ENCODE assay signal across 26 cellular contexts in genomic region chr5:159215886-159216285, GRCh38.
"Had no signal": no experiment of that assay in that cellular context is flagged by ENCODE, and none has a peak within 500 bp of the region (broad histone marks: within the 10 kb centered on the region; RNA-seq: fewer than 3 reads in every experiment).

No MANE protein-coding gene starts in this region.

- H3K36me3 Mint-ChIP-seq: activated naive CD8-positive, alpha-beta T cell; mesothelial cell of epicardium; naive thymus-derived CD4-positive, alpha-beta T cell; stimulated activated naive B cell treated with anti-CD40 and anti-IgM and Interleukin-4, amounts not matched to agents 10 μg/mL and 1 μg/mL and 100 μg/mL, for 72 hours had no signal

- H3K4me3 ChIP-seq: body of pancreas, coronary artery, dorsolateral prefrontal cortex, gastrocnemius medialis, psoas muscle, right atrium auricular region, stomach, thyroid gland had no signal

- H3K9me3 Mint-ChIP-seq: effector memory CD8-positive, alpha-beta T cell; mesothelial cell of epicardium; naive thymus-derived CD4-positive, alpha-beta T cell; stimulated activated naive B cell treated with anti-CD40 and anti-IgM and Interleukin-4, amounts not matched to agents 10 μg/mL and 1 μg/mL and 100 μg/mL, for 72 hours had no signal

- H3K27me3 Mint-ChIP-seq: activated CD8-positive, alpha-beta T cell treated with anti-CD3 and anti-CD28 coated beads for 36 hours; activated naive CD8-positive, alpha-beta T cell; effector memory CD8-positive, alpha-beta T cell; stimulated activated naive B cell treated with anti-CD40 and anti-IgM and Interleukin-4, amounts not matched to agents 10 μg/mL and 1 μg/mL and 100 μg/mL, for 72 hours had no signal

- H3K9me3 ChIP-seq: body of pancreas, gastrocnemius medialis, psoas muscle, right atrium auricular region, stomach, thyroid gland had no signal

- H3K4me3 Mint-ChIP-seq: activated CD8-positive, alpha-beta T cell treated with anti-CD3 and anti-CD28 coated beads for 36 hours; activated naive CD8-positive, alpha-beta T cell; effector memory CD8-positive, alpha-beta T cell; mesothelial cell of epicardium; stimulated activated naive B cell treated with anti-CD40 and anti-IgM and Interleukin-4, amounts not matched to agents 10 μg/mL and 1 μg/mL and 100 μg/mL, for 72 hours had no signal

- ATAC-seq: activated CD8-positive, alpha-beta T cell treated with anti-CD3 and anti-CD28 coated beads for 36 hours; body of pancreas; effector memory CD8-positive, alpha-beta T cell; gastrocnemius medialis; left ventricle myocardium superior; naive thymus-derived CD4-positive, alpha-beta T cell; psoas muscle; stimulated activated naive B cell treated with anti-CD40 and anti-IgM and Interleukin-4, amounts not matched to agents 10 μg/mL and 1 μg/mL and 100 μg/mL, for 72 hours had no signal

- DNase-seq: activated CD4-positive, alpha-beta T cell treated with anti-CD3 and anti-CD28 coated beads, Interleukin-2, amount 50 U/mL, for 1 hour; activated CD4-positive, CD25-positive, alpha-beta regulatory T cell treated with anti-CD3 and anti-CD28 coated beads, Interleukin-2, amount 50 U/mL, for 72 hours; activated CD8-positive, alpha-beta T cell treated with anti-CD3 and anti-CD28 coated beads for 36 hours; activated effector memory CD4-positive, alpha-beta T cell treated with Interleukin-2 at 50 U/mL for 16 hours; activated naive CD4-positive, alpha-beta T cell treated with Interleukin-2 at 50 U/mL for 16 hours; anterior cingulate cortex; body of pancreas; dorsolateral prefrontal cortex; effector memory CD8-positive, alpha-beta T cell; gastrocnemius medialis; glutamatergic neuron; left ventricle myocardium superior; naive thymus-derived CD4-positive, alpha-beta T cell; nucleus accumbens; psoas muscle; stimulated activated CD4-positive, alpha-beta T cell treated with anti-CD3 and anti-CD28 coated beads, Interleukin-15, amount 100 ng/mL, for 24 hours; stimulated activated CD4-positive, alpha-beta T cell treated with anti-CD3 and anti-CD28 coated beads, Interleukin-2, amount 100 ng/mL, for 24 hours; stimulated activated naive B cell treated with anti-CD40 and anti-IgM and Interleukin-4, amounts not matched to agents 10 μg/mL and 1 μg/mL and 100 μg/mL, for 72 hours; stomach; T-helper 2 cell; thyroid gland had no signal

- H3K4me1 ChIP-seq: body of pancreas, gastrocnemius medialis, parathyroid adenoma, psoas muscle, right atrium auricular region had no signal

- H3K27me3 ChIP-seq: body of pancreas, dorsolateral prefrontal cortex, gastrocnemius medialis, right atrium auricular region, stomach, thyroid gland had no signal

- H3K36me3 ChIP-seq: gastrocnemius medialis, right atrium auricular region, stomach, thyroid gland had no signal

- H3K27ac ChIP-seq: body of pancreas, coronary artery, dorsolateral prefrontal cortex, gastrocnemius medialis, parathyroid adenoma, psoas muscle, right atrium auricular region, stomach, thyroid gland had no signal

- H3K27ac Mint-ChIP-seq: activated CD8-positive, alpha-beta T cell treated with anti-CD3 and anti-CD28 coated beads for 36 hours; activated naive CD8-positive, alpha-beta T cell; effector memory CD8-positive, alpha-beta T cell; mesothelial cell of epicardium; naive thymus-derived CD4-positive, alpha-beta T cell; stimulated activated naive B cell treated with anti-CD40 and anti-IgM and Interleukin-4, amounts not matched to agents 10 μg/mL and 1 μg/mL and 100 μg/mL, for 72 hours had no signal
